Comparison of ENCODE assay signal across 8 cellular contexts in the genomic region with DNA sequence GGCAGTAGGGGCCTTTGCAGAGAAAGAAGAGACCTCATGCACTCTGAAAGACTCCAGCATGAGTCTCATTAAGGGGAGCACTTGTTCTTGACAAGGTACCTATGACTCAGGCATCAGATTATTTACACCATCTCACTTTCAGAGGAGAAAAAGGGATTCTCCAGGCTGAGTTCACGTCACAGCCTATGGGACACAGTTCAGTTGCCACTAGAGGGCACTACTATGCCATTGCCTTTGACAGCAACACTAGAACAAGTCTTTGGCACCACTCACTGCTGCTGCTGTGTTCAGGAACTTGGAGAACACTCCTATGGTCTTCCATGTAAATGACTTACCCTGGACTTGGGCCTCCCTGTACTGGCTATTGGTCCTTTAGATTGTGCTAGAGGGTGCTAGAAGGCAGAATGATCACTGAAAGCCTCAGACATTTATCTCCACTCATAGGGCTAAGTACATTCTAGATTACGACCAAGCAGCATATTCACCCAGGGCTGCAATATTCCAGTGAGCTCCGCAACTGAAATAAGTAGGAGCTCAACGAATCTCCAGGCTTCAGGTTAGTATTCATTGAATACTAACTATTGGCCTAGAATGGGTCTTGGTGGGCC.
A peak's percentile ranks its signal among the peaks of the same experiment; 100 is the strongest.
DNase-seq lines count a peak whose midpoint lies in the region; ATAC-seq, FAIRE-seq and TF ChIP-seq lines count a peak whose summit lies in the region.

No MANE protein-coding gene starts in this region.

- H3K4me2 ChIP-seq in K562 (ENCODE audit: insufficient read depth, low read length): no peak overlapping the region

- no peak overlapping the region for H3K4me3 Mint-ChIP-seq in type B pancreatic cell

- 0% methylated on average over 4 of the region's 4 CpGs for WGBS in K562 (ENCODE audit: insufficient coverage, low coverage, missing lambda C conversion rate)

- no peaks in the 10 kb centered on the region for H3K4me1 ChIP-seq in K562 (replicated peaks in 1 of 2; ENCODE audit: control insufficient read depth in 2 of 2, insufficient read depth in 2 of 2, low read length in 2 of 2)

- no peaks in the 10 kb centered on the region for H3K36me3 Mint-ChIP-seq in type B pancreatic cell

- no peaks in the 10 kb centered on the region for H3K79me2 ChIP-seq in K562 (ENCODE audit: control insufficient read depth, insufficient read depth, low read length)

- no peaks in the 10 kb centered on the region for H4K20me1 ChIP-seq in K562 (replicated peaks; ENCODE audit: control insufficient read depth, insufficient read depth, low read length)

- H2AFZ ChIP-seq in K562 (ENCODE audit: low read depth, low read length): no peak overlapping the region

- no peaks in the 10 kb centered on the region for H3K36me3 ChIP-seq in K562 (ENCODE audit: control insufficient read depth, insufficient read depth, low read length)

- H3K9ac ChIP-seq in K562 (ENCODE audit: insufficient read depth in 1 of 2, low read depth in 2 of 2, low read length in 2 of 2): no peak overlapping the region

- DNase-seq in NCI-H2107 (lab: John Stamatoyannopoulos, UW) (peak; percentile 12), NCI-H2107 treated with DMSO at 0.1 percent for 48 hours (lab: John Stamatoyannopoulos, UW; ENCODE audit: unreplicated experiment) (no peak), NCI-H510A treated with DMSO at 0.1 percent for 48 hours (lab: John Stamatoyannopoulos, UW) (peak; percentile 87), K562 (ENCODE audit: extremely low read depth in 1 of 4, low spot score in 3 of 4) (peak; percentile 9 to 41 (median 12)), kidney glomerular epithelial cell (lab: John Stamatoyannopoulos, UW) (peak; percentile 69), type B pancreatic cell (ENCODE audit: extremely low spot score, unreplicated experiment) (no peak)

- no peak overlapping the region for H3K4me3 ChIP-seq in K562

- TF ChIP-seq RAD21 in K562 (CRISPR knock-in tag; conservative IDR thresholded peaks at IDR 0.05 in 1 of 2, IDR thresholded peaks at IDR 0.05 in 1 of 2): peak; percentile 24 to 52; a peak in 3 of 4 replicates

- TF ChIP-seq CTCF in K562 (IDR thresholded peaks at IDR 0.05 in 2 of 3, conservative IDR thresholded peaks at IDR 0.05 in 1 of 3; ENCODE audit: insufficient read depth in 2 of 3, low read depth in 1 of 3, low read length in 3 of 3) (peak; percentile 9 to 57 (median 41); a peak in 3 of 6 replicates), type B pancreatic cell (conservative IDR thresholded peaks at IDR 0.05) (peak; percentile 84)

- no peak for FAIRE-seq in K562 (lab: Jason Lieb, UNC)

- H3K27me3 Mint-ChIP-seq in type B pancreatic cell: peaks cover 11% of the 10 kb centered on the region

- no peaks in the 10 kb centered on the region for H3K27me3 ChIP-seq in K562 (ENCODE audit: control insufficient read depth in 2 of 2, insufficient read depth in 2 of 2, low read length in 2 of 2)

- in situ Hi-C loops in K562 (cut with MboI): no loop called here

- H3K27ac ChIP-seq in K562 (ENCODE audit: extremely low read depth, low read depth, low read length): no peak overlapping the region

- no peaks in the 10 kb centered on the region for H3K9me3 Mint-ChIP-seq in type B pancreatic cell

- TF ChIP-seq POLR2A in K562 (conservative IDR thresholded peaks at IDR 0.05): no peak

- intact Hi-C loops in K562 (cut with micrococcal nuclease): no loop called here

- no peaks in the 10 kb centered on the region for H3K9me3 ChIP-seq in K562 (replicated peaks; ENCODE audit: control insufficient read depth, insufficient read depth, low read depth, low read length)

- no TSS peak for BruUV-seq in K562 (replicated peaks; lab: Mats Ljungman, UMichigan)

- TF ChIP-seq EP300 in K562 (IDR thresholded peaks at IDR 0.05; ENCODE audit: low read length): no peak

- POLR2A ChIA-PET in K562 (lab: Yijun Ruan, JAX): no interaction called here

- ATAC-seq in HG02852 (IDR thresholded peaks at IDR 0.05; ENCODE audit: unreplicated experiment) (peak; percentile 78), K562 (0 out of 3 replicates have a peak, but pooled peaks have one; percentile 43), GM19452 (IDR thresholded peaks at IDR 0.05; ENCODE audit: unreplicated experiment) (no peak)

- no peak overlapping the region for H3K27ac Mint-ChIP-seq in type B pancreatic cell

- H3K9me1 ChIP-seq in K562 (ENCODE audit: control insufficient read depth, insufficient read depth, low read length): no peaks in the 10 kb centered on the region

- CTCF ChIA-PET in K562 (lab: Yijun Ruan, JAX; ENCODE audit: low intra/inter-chr PET ratio): no interaction called here

- H3K4me1 Mint-ChIP-seq in type B pancreatic cell (ENCODE audit: unreplicated experiment): no peaks in the 10 kb centered on the region

TF ChIP-seq in K562, 482 proteins besides CTCF, POLR2A, EP300 and RAD21:
- TF ChIP-seq, protein P1, sequence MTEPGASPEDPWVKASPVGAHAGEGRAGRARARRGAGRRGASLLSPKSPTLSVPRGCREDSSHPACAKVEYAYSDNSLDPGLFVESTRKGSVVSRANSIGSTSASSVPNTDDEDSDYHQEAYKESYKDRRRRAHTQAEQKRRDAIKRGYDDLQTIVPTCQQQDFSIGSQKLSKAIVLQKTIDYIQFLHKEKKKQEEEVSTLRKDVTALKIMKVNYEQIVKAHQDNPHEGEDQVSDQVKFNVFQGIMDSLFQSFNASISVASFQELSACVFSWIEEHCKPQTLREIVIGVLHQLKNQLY (CRISPR knock-in tag; conservative IDR thresholded peaks at IDR 0.05): no peak
- TF ChIP-seq CREM (IDR thresholded peaks at IDR 0.05; ENCODE audit: low read depth) (peak; percentile 57), ATF1 (CRISPR knock-in tag; IDR thresholded peaks at IDR 0.05) (no peak), ATF1 (tag; IDR thresholded peaks at IDR 0.05) (peak; percentile 29; the same call in 1 of the 2 replicates)

Comparison
In these comparisons a context has a peak if more than half of its experiments do, and no peak if none do; other contexts are left out.
1. DNase-seq: peak in NCI-H2107 (single experiment), NCI-H510A treated with DMSO at 0.1 percent for 48 hours (single experiment), K562 (4 of 4) and kidney glomerular epithelial cell (single experiment); none in NCI-H2107 treated with DMSO at 0.1 percent for 48 hours (single experiment) and type B pancreatic cell (single experiment).